1 cellular context compared by ENCODE assay signal in the genomic region with DNA sequence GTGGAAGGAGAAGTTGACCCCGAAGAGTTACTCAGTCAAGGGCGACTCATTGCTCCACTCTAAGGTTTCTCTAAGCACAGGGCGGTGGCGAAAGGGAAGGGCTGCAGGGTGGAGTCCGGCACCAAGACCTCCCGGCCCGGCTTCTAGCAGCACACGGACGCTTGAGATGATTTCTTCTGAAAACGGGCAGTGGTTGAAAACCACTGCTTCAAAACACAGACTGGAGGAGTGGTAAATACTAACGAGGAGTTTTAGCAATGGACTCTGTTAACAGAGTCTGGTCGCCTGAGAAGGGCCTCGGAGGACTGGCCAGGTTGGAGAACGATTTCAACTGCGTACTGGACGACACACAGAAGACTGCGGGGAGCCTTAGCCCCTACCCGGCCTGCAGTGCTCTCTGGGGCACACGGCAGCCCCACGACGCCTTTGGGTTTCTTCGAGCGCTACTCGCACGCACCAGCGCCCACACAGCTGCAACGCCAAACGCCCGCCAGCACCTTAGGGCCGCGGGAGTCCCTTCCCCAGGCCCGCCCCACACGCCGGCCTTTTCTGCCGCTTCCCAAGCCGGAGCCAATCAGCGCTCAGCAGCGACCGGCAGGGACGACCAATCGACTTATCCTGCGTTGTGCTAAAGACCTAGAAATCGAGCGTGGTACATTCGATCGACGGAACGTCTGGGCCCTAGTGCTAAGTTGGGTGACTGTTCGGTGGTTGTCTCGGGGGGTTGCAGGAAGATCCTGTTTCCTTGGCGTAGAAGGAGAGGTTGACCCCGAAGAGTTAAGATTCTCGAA.
TF ChIP-seq lines count a peak whose summit lies in the region.

No MANE protein-coding gene starts in this region.

TF ChIP-seq in HEK293, 187 proteins besides CTCF, POLR2A, EP300 and RAD21 (continued from another document and continues in another):
- TF ChIP-seq, protein P1, sequence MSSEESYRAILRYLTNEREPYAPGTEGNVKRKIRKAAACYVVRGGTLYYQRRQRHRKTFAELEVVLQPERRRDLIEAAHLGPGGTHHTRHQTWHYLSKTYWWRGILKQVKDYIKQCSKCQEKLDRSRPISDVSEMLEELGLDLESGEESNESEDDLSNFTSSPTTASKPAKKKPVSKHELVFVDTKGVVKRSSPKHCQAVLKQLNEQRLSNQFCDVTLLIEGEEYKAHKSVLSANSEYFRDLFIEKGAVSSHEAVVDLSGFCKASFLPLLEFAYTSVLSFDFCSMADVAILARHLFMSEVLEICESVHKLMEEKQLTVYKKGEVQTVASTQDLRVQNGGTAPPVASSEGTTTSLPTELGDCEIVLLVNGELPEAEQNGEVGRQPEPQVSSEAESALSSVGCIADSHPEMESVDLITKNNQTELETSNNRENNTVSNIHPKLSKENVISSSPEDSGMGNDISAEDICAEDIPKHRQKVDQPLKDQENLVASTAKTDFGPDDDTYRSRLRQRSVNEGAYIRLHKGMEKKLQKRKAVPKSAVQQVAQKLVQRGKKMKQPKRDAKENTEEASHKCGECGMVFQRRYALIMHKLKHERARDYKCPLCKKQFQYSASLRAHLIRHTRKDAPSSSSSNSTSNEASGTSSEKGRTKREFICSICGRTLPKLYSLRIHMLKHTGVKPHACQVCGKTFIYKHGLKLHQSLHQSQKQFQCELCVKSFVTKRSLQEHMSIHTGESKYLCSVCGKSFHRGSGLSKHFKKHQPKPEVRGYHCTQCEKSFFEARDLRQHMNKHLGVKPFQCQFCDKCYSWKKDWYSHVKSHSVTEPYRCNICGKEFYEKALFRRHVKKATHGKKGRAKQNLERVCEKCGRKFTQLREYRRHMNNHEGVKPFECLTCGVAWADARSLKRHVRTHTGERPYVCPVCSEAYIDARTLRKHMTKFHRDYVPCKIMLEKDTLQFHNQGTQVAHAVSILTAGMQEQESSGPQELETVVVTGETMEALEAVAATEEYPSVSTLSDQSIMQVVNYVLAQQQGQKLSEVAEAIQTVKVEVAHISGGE (tag by site-specific recombination; conservative IDR thresholded peaks at IDR 0.05; ENCODE audit: low read depth) = no peak
- TF ChIP-seq SP3 (tag by site-specific recombination; IDR thresholded peaks at IDR 0.05) (peak; percentile 62), ZNF830 (tag by site-specific recombination; IDR thresholded peaks at IDR 0.05; ENCODE audit: low read depth) (no peak), ZNF239 (tag by site-specific recombination; IDR thresholded peaks at IDR 0.05) (no peak), ZNF585B (tag by site-specific recombination; IDR thresholded peaks at IDR 0.05) (no peak), ZNF843 (tag by site-specific recombination; IDR thresholded peaks at IDR 0.05) (no peak), ZNF514 (tag by site-specific recombination; IDR thresholded peaks at IDR 0.05) (no peak), PRDM4 (tag by site-specific recombination; IDR thresholded peaks at IDR 0.05) (no peak), PRDM2 (tag by site-specific recombination; IDR thresholded peaks at IDR 0.05; ENCODE audit: borderline replicate concordance) (no peak), ZNF324 (tag by site-specific recombination; IDR thresholded peaks at IDR 0.05) (0 out of 2 replicates have a peak, but pooled peaks have one; percentile 46), ZFHX2 (tag by site-specific recombination; conservative IDR thresholded peaks at IDR 0.05) (peak; percentile 81), ZNF169 (tag by site-specific recombination; IDR thresholded peaks at IDR 0.05) (no peak), ZNF394 (tag by site-specific recombination; IDR thresholded peaks at IDR 0.05; ENCODE audit: borderline replicate concordance) (no peak), ZNF707 (tag by site-specific recombination; IDR thresholded peaks at IDR 0.05) (no peak), ZNF777 (tag by site-specific recombination; IDR thresholded peaks at IDR 0.05; ENCODE audit: borderline replicate concordance) (no peak), ZNF426 (tag by site-specific recombination; IDR thresholded peaks at IDR 0.05) (no peak), ZNF639 (tag by site-specific recombination; IDR thresholded peaks at IDR 0.05) (no peak), KLF10 (tag by site-specific recombination; IDR thresholded peaks at IDR 0.05) (no peak), ZNF112 (tag by site-specific recombination; IDR thresholded peaks at IDR 0.05) (no peak), ZNF354C (tag by site-specific recombination; IDR thresholded peaks at IDR 0.05; ENCODE audit: borderline replicate concordance, low read depth) (no peak)
- TF ChIP-seq, protein P2, sequence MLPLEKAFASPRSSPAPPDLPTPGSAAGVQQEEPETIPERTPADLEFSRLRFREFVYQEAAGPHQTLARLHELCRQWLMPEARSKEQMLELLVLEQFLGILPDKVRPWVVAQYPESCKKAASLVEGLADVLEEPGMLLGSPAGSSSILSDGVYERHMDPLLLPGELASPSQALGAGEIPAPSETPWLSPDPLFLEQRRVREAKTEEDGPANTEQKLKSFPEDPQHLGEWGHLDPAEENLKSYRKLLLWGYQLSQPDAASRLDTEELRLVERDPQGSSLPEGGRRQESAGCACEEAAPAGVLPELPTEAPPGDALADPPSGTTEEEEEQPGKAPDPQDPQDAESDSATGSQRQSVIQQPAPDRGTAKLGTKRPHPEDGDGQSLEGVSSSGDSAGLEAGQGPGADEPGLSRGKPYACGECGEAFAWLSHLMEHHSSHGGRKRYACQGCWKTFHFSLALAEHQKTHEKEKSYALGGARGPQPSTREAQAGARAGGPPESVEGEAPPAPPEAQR (tag by site-specific recombination; IDR thresholded peaks at IDR 0.05) = no peak
- TF ChIP-seq, protein P3, sequence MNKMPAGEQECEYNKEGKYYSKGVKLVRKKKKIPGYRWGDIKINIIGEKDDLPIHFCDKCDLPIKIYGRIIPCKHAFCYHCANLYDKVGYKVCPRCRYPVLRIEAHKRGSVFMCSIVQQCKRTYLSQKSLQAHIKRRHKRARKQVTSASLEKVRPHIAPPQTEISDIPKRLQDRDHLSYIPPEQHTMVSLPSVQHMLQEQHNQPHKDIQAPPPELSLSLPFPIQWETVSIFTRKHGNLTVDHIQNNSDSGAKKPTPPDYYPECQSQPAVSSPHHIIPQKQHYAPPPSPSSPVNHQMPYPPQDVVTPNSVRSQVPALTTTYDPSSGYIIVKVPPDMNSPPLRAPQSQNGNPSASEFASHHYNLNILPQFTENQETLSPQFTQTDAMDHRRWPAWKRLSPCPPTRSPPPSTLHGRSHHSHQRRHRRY (tag by site-specific recombination; IDR thresholded peaks at IDR 0.05) = no peak
- TF ChIP-seq, protein P4, sequence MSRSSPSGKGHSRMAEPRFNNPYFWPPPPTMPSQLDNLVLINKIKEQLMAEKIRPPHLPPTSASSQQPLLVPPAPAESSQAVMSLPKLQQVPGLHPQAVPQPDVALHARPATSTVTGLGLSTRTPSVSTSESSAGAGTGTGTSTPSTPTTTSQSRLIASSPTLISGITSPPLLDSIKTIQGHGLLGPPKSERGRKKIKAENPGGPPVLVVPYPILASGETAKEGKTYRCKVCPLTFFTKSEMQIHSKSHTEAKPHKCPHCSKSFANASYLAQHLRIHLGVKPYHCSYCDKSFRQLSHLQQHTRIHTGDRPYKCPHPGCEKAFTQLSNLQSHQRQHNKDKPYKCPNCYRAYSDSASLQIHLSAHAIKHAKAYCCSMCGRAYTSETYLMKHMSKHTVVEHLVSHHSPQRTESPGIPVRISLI (tag by site-specific recombination; IDR thresholded peaks at IDR 0.05) = no peak
- TF ChIP-seq, protein P5, sequence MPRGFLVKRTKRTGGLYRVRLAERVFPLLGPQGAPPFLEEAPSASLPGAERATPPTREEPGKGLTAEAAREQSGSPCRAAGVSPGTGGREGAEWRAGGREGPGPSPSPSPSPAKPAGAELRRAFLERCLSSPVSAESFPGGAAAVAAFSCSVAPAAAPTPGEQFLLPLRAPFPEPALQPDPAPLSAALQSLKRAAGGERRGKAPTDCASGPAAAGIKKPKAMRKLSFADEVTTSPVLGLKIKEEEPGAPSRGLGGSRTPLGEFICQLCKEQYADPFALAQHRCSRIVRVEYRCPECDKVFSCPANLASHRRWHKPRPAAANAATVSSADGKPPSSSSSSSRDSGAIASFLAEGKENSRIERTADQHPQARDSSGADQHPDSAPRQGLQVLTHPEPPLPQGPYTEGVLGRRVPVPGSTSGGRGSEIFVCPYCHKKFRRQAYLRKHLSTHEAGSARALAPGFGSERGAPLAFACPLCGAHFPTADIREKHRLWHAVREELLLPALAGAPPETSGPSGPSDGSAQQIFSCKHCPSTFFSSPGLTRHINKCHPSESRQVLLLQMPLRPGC (tag by site-specific recombination; IDR thresholded peaks at IDR 0.05) = no peak
- TF ChIP-seq, protein P6, sequence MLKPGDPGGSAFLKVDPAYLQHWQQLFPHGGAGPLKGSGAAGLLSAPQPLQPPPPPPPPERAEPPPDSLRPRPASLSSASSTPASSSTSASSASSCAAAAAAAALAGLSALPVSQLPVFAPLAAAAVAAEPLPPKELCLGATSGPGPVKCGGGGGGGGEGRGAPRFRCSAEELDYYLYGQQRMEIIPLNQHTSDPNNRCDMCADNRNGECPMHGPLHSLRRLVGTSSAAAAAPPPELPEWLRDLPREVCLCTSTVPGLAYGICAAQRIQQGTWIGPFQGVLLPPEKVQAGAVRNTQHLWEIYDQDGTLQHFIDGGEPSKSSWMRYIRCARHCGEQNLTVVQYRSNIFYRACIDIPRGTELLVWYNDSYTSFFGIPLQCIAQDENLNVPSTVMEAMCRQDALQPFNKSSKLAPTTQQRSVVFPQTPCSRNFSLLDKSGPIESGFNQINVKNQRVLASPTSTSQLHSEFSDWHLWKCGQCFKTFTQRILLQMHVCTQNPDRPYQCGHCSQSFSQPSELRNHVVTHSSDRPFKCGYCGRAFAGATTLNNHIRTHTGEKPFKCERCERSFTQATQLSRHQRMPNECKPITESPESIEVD (tag by site-specific recombination; IDR thresholded peaks at IDR 0.05) = no peak
